ENCODE assay signal across 21 cellular contexts in the genomic region with DNA sequence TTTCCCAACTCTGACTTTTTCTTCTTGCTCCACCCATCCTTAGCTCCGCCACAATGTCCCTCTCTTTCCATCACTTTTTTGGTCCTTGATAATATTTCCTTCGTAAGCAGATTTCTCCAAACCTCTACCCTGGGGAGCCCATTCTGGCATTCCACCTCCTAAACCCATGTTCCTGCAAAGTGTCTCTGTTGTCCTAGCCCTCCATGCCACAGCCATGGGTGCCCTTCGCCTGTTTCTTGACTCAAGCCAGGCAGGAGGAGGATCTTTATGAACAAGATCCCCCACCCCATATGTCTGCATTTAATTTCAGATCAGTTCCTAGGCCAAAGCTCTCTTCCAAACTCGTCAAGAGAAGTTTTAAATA. TPM values are rescaled to one million over a fixed set of nuclear protein-coding genes. Genes with fewer than 3 reads are reported as not detected.
DNase-seq lines count a peak whose midpoint lies in the region; ATAC-seq and TF ChIP-seq lines count a peak whose summit lies in the region.
"Had no signal": no experiment of that assay in that cellular context is flagged by ENCODE, and none has a peak within 500 bp of the region (broad histone marks: within the 10 kb centered on the region; RNA-seq: fewer than 3 reads in every experiment).

No MANE protein-coding gene starts in this region.

- peaks cover 14% of the 10 kb centered on the region; the same call in 1 of the 2 replicates for H3F3A ChIP-seq in Loucy (ENCODE audit: low read depth)

- H3K4me2 ChIP-seq in Loucy (ENCODE audit: low read depth, low read length, poor library complexity, severe bottlenecking): peak overlapping the region; percentile 94

- H3K4me3 ChIP-seq in Loucy (ENCODE audit: low read length, poor library complexity, severe bottlenecking): peak overlapping the region; percentile 65
- no peak overlapping the region for H3K4me3 ChIP-seq in esophagus squamous epithelium
- H3K4me3 ChIP-seq in neutrophil (ENCODE audit: low read depth in 1 of 2, low read length in 1 of 2): no peak overlapping the region
- no peak overlapping the region for H3K4me3 ChIP-seq in tibial nerve
- H3K4me3 ChIP-seq: cardiac muscle cell, right atrium auricular region had no signal

- no peak overlapping the region for H2AFZ ChIP-seq in Loucy (ENCODE audit: low read length)

- H3K27me3 ChIP-seq in Loucy (ENCODE audit: insufficient read depth, low read length, poor library complexity, severe bottlenecking) (no peaks in the 10 kb centered on the region), esophagus squamous epithelium (no peaks in the 10 kb centered on the region), neutrophil (no peaks in the 10 kb centered on the region), tibial nerve (no peaks in the 10 kb centered on the region)
- H3K27me3 ChIP-seq: cardiac muscle cell, right atrium auricular region had no signal

- peak overlapping the region; percentile 89 for H3K9ac ChIP-seq in Loucy (ENCODE audit: low read depth, low read length, poor library complexity, severe bottlenecking)

- TF ChIP-seq POLR2A in esophagus squamous epithelium (IDR thresholded peaks at IDR 0.05): no peak
- TF ChIP-seq POLR2A in tibial nerve (IDR thresholded peaks at IDR 0.05): no peak

- no peaks in the 10 kb centered on the region for H3K36me3 Mint-ChIP-seq in T-helper 17 cell (ENCODE audit: low read depth)
- H3K36me3 Mint-ChIP-seq: activated naive CD4-positive, alpha-beta T cell treated with anti-CD3 and anti-CD28 coated beads, Interleukin-2, amount 10 ng/mL, durations not matched to agents 7 days and 5 days had no signal

- POLR2A ChIA-PET in GM10248 (lab: Yijun Ruan, JAX): no interaction called here

- DNase-seq in esophagus squamous epithelium (lab: John Stamatoyannopoulos, UW) (no peak), tibial nerve (ENCODE audit: low spot score in 2 of 2) (no peak), GM10248 (ENCODE audit: extremely low spot score) (no peak), T-helper 17 cell (no peak), NCI-H2081 treated with DMSO at 0.1 percent for 48 hours (lab: John Stamatoyannopoulos, UW) (no peak), foreskin melanocyte (no peak)
- DNase-seq: activated CD4-positive, alpha-beta T cell treated with anti-CD3 and anti-CD28 coated beads for 1 hour; activated naive CD4-positive, alpha-beta T cell treated with anti-CD3 and anti-CD28 coated beads, Interleukin-2, amount 10 ng/mL, durations not matched to agents 7 days and 5 days; activated T-cell treated with anti-CD3 and anti-CD28 coated beads, Interleukin-2, amount 50 U/mL, for 72 hours; Caco-2; effector CD4-positive, alpha-beta T cell; H7; left colon; NCI-H1105; trophoblast cell had no signal

- 78 to 79% methylated on average over 4 of the region's 4 CpGs for WGBS in esophagus squamous epithelium, 2 donors
- 81 to 85% methylated on average over 4 of the region's 4 CpGs for WGBS in tibial nerve, 2 donors

- CTCF ChIA-PET in GM10248 (lab: Yijun Ruan, JAX): interaction anchor here (0.6 to 1.5 kb wide), 4 partner anchors 9 to 161 kb away, joined by 3 to 4 read pairs (median 4); no protein-coding TSS in a partner anchor

- H3K27ac Mint-ChIP-seq in T-helper 17 cell: no peak overlapping the region
- H3K27ac Mint-ChIP-seq: activated naive CD4-positive, alpha-beta T cell treated with anti-CD3 and anti-CD28 coated beads, Interleukin-2, amount 10 ng/mL, durations not matched to agents 7 days and 5 days; activated T-cell treated with anti-CD3 and anti-CD28 coated beads, Interleukin-2, amount 50 U/mL, for 72 hours had no signal

- TF ChIP-seq EP300 in tibial nerve (IDR thresholded peaks at IDR 0.05): no peak

- H3K27me3 Mint-ChIP-seq in T-helper 17 cell: peaks cover 20% of the 10 kb centered on the region

- no peaks in the 10 kb centered on the region for H3K4me1 Mint-ChIP-seq in T-helper 17 cell

- H4K20me1 ChIP-seq in Loucy (ENCODE audit: insufficient read depth, low read length, poor library complexity, severe bottlenecking): no peaks in the 10 kb centered on the region

- H3K36me3 ChIP-seq in Loucy (ENCODE audit: insufficient read depth, low read length) (peaks cover 3% of the 10 kb centered on the region; the same call in 1 of the 2 replicates), esophagus squamous epithelium (no peaks in the 10 kb centered on the region), neutrophil (no peaks in the 10 kb centered on the region), tibial nerve (no peaks in the 10 kb centered on the region)
- H3K36me3 ChIP-seq: cardiac muscle cell, right atrium auricular region had no signal

- peaks cover 78% of the 10 kb centered on the region for H3K79me2 ChIP-seq in Loucy (ENCODE audit: insufficient read depth, low read length)

- no peak for TF ChIP-seq CTCF in Loucy (conservative IDR thresholded peaks at IDR 0.05; ENCODE audit: low read length)
- no peak for TF ChIP-seq CTCF in esophagus squamous epithelium (IDR thresholded peaks at IDR 0.05)
- TF ChIP-seq CTCF in neutrophil (IDR thresholded peaks at IDR 0.05): no peak
- TF ChIP-seq CTCF in tibial nerve (IDR thresholded peaks at IDR 0.05): no peak
- no peak for TF ChIP-seq CTCF in GM10248 (IDR thresholded peaks at IDR 0.05; ENCODE audit: control extremely low read depth, extremely low read depth, low read depth, missing control alignments)

- H3K9me2 ChIP-seq in Loucy (replicated peaks; ENCODE audit: low read depth, low read length): no peaks in the 10 kb centered on the region

- H3K4me3 Mint-ChIP-seq in T-helper 17 cell: no peak overlapping the region
- H3K4me3 Mint-ChIP-seq: activated naive CD4-positive, alpha-beta T cell treated with anti-CD3 and anti-CD28 coated beads, Interleukin-2, amount 10 ng/mL, durations not matched to agents 7 days and 5 days; activated T-cell treated with anti-CD3 and anti-CD28 coated beads, Interleukin-2, amount 50 U/mL, for 72 hours had no signal

- H3K27ac ChIP-seq in esophagus squamous epithelium (peak overlapping the region in 3 of 4 donors; percentile 34 to 73 (median 57)), neutrophil (peak overlapping the region; percentile 86), tibial nerve (peak overlapping the region in 3 of 4 donors; percentile 23 to 81 (median 58))
- H3K27ac ChIP-seq: cardiac muscle cell, RWPE1 had no signal

- ATAC-seq in T-helper 17 cell: no peak
- ATAC-seq: esophagus mucosa had no signal

- H3K4me1 ChIP-seq in Loucy (ENCODE audit: insufficient read depth, low read length, poor library complexity, severe bottlenecking) (peaks cover 51% of the 10 kb centered on the region), esophagus squamous epithelium (peaks cover 0 to 11% (median 4%) of the 10 kb centered on the region in 3 donors), neutrophil (ENCODE audit: control insufficient read depth in 1 of 2, insufficient read depth in 1 of 2, low read depth in 1 of 2, low read length in 1 of 2) (peaks cover 44 to 54% of the 10 kb centered on the region in 2 experiments), tibial nerve (peaks cover 0 to 37% (median 4%) of the 10 kb centered on the region in 4 donors)
- H3K4me1 ChIP-seq: Caco-2 had no signal

- intact Hi-C loops in esophagus squamous epithelium (cut with DNase I): no loop called here

- H3K9me3 ChIP-seq in Loucy (ENCODE audit: insufficient read depth, low read depth, low read length) (no peaks in the 10 kb centered on the region), esophagus squamous epithelium (no peaks in the 10 kb centered on the region), neutrophil (no peaks in the 10 kb centered on the region), tibial nerve (no peaks in the 10 kb centered on the region), T-helper 17 cell (ENCODE audit: control insufficient read depth, low read length, poor library complexity, severe bottlenecking) (no peaks in the 10 kb centered on the region)
- H3K9me3 ChIP-seq: Caco-2, right atrium auricular region had no signal

RNA-seq across cellular contexts. Expression of gene GAS7, which starts 42.3 kb away (rescaled TPM):
- total RNA-seq in esophagus squamous epithelium: 10 to 100 TPM; 16.8 to 39.1 (median 30.1) TPM
- total RNA-seq in tibial nerve: 100 to 1,000 TPM; 242 to 309 (median 264) TPM
- total RNA-seq in T-helper 17 cell: 1 to 10 TPM; 1.1 to 5.2 TPM

Comparison
In these comparisons a context has a peak if more than half of its experiments do, and no peak if none do; other contexts are left out.
1. RNA of gene GAS7, which starts 42.3 kb away (total RNA-seq): 242 to 309 TPM in tibial nerve; 16.8 to 39.1 TPM in esophagus squamous epithelium and 1.1 to 5.2 TPM in T-helper 17 cell; every median in the first group is over 4 times any median in the second.
2. Peak in every context shown above with its lines, with median percentiles within 50 percentile points of each other: H3K27ac ChIP-seq.